In genomic region chr12:63276537-63277365, GRCh38 we compare ENCODE assay signal across 8 cellular contexts.
DNase-seq lines count a peak whose midpoint lies in the region; ATAC-seq and TF ChIP-seq lines count a peak whose summit lies in the region.

No MANE protein-coding gene starts in this region.

- H3K27ac Mint-ChIP-seq in immature natural killer cell, result no peak overlapping the region

- peaks cover 0 to 4% (median 2%) of the 10 kb centered on the region in 3 donors for H3K27me3 Mint-ChIP-seq in immature natural killer cell (ENCODE audit: low read depth in 3 of 3)

- H3K4me3 Mint-ChIP-seq in immature natural killer cell, result peak overlapping the region in 1 of 5 donors; percentile 34

- no peaks in the 10 kb centered on the region for H3K4me1 Mint-ChIP-seq in immature natural killer cell

- DNase-seq in DMS114 treated with DMSO at 0.1 percent for 48 hours (lab: John Stamatoyannopoulos, UW; ENCODE audit: unreplicated experiment) (peak; percentile 5), NCI-H345 (lab: John Stamatoyannopoulos, UW) (peak; percentile 73), astrocyte of the spinal cord (ENCODE audit: low read depth, low spot score) (peak; percentile 33), mucosa of descending colon (peak in 1 of 3 donors; percentile 38), immature natural killer cell (no peak), HuH-7.5 (ENCODE audit: low spot score) (no peak)

- H3K4me1 ChIP-seq in mucosa of descending colon (ENCODE audit: low read depth), result no peaks in the 10 kb centered on the region

- in situ Hi-C loops in astrocyte of the spinal cord (cut with HindIII; ENCODE audit: low sequenced_read_pairs), result no loop called here

- intact Hi-C loops in mucosa of descending colon (cut with DNase I, micrococcal nuclease), result no loop called here

- no peak overlapping the region for H3K4me3 ChIP-seq in astrocyte of the spinal cord (ENCODE audit: low read depth, low read length)
- H3K4me3 ChIP-seq in mucosa of descending colon, result no peak overlapping the region

- H3K9me3 ChIP-seq in mucosa of descending colon, result no peaks in the 10 kb centered on the region

- ATAC-seq in GM18873 (IDR thresholded peaks at IDR 0.05; ENCODE audit: low FRiP score, unreplicated experiment) (peak; percentile 59), HG03135 (IDR thresholded peaks at IDR 0.05; ENCODE audit: unreplicated experiment) (peak; percentile 83), mucosa of descending colon (no peak)

- peaks cover 0 to 3% (median 0%) of the 10 kb centered on the region in 3 donors for H3K36me3 Mint-ChIP-seq in immature natural killer cell

- H3K9me3 Mint-ChIP-seq in immature natural killer cell, result peaks cover 0 to 14% (median 5%) of the 10 kb centered on the region in 6 donors

- TF ChIP-seq CTCF in astrocyte of the spinal cord (IDR thresholded peaks at IDR 0.05; ENCODE audit: low read depth, low read length), result peak; percentile 85
- peak; percentile 23 for TF ChIP-seq CTCF in mucosa of descending colon (IDR thresholded peaks at IDR 0.05)

- no peaks in the 10 kb centered on the region for H3K36me3 ChIP-seq in mucosa of descending colon (ENCODE audit: low read depth)

Comparison
In these comparisons a context has a peak if more than half of its experiments do, and no peak if none do; other contexts are left out.
1. DNase-seq: peak in DMS114 treated with DMSO at 0.1 percent for 48 hours (single experiment), NCI-H345 (single experiment) and astrocyte of the spinal cord (single experiment); none in immature natural killer cell (0 of 3) and HuH-7.5 (single experiment).